Comparison of ENCODE assay signal across 9 cellular contexts in the genomic region with DNA sequence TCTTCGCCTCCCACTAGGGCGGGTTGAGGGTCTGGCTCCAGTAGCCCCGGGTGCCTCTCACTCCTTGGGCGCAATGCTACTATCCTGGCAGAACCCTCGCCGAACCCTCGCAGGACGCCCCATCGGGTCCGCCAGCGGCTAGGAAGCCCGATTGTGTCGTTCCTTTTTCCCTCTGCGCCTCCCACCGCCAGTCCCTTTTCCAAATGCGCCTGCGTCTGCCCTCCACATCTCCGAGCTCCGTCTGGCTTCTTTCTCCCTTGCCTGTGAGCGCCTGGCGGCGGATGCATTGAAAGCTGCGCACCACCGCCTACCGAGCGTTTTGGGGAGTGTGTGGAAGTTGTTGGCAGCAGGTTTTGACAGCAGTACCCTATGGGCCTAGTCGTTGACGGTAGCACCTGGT. TPM values are rescaled to one million over a fixed set of nuclear protein-coding genes. Genes with fewer than 3 reads are reported as not detected.
DNase-seq lines count a peak whose midpoint lies in the region; ATAC-seq and TF ChIP-seq lines count a peak whose summit lies in the region.
"Had no signal": no experiment of that assay in that cellular context is flagged by ENCODE, and none has a peak within 500 bp of the region (broad histone marks: within the 10 kb centered on the region; RNA-seq: fewer than 3 reads in every experiment).

No MANE protein-coding gene starts in this region.

- TF ChIP-seq RAD21 in SK-N-SH (IDR thresholded peaks at IDR 0.05; ENCODE audit: low read length) = peak; percentile 77

- peak overlapping the region; percentile 73 for H3K4me3 Mint-ChIP-seq in glutamatergic neuron (ENCODE audit: unreplicated experiment)

- no peaks in the 10 kb centered on the region for H3K36me3 Mint-ChIP-seq in glutamatergic neuron (ENCODE audit: unreplicated experiment)

- H3K27ac ChIP-seq in SK-N-SH (ENCODE audit: low read depth in 2 of 2, low read length in 1 of 2) = peak overlapping the region in 1 of 2 experiments; percentile 36; a peak in 1 of 4 replicates
- H3K27ac ChIP-seq in osteoblast (ENCODE audit: low read depth, low read length) = no peak overlapping the region

- H3K4me1 Mint-ChIP-seq in glutamatergic neuron (ENCODE audit: low read depth, unreplicated experiment) = no peaks in the 10 kb centered on the region

- no peaks in the 10 kb centered on the region for H3K9me3 ChIP-seq in BE2C
- H3K9me3 ChIP-seq in SK-N-SH = no peaks in the 10 kb centered on the region
- H3K9me3 ChIP-seq in osteoblast (ENCODE audit: low read depth, low read length) = no peaks in the 10 kb centered on the region

- no peak for ATAC-seq in GM19467 (IDR thresholded peaks at IDR 0.05; ENCODE audit: unreplicated experiment)

- peak; percentile 44 for DNase-seq in BE2C
- peak; percentile 78 for DNase-seq in SK-N-SH
- peak; percentile 69 for DNase-seq in glutamatergic neuron
- DNase-seq in osteoblast (ENCODE audit: insufficient read length, low spot score, missing footprints) = peak; percentile 91
- DNase-seq in NCI-H226 = no peak
- DNase-seq in NCI-H2081 treated with DMSO at 0.1 percent for 48 hours (lab: John Stamatoyannopoulos, UW) = no peak
- no peak for DNase-seq in activated CD8-positive, alpha-beta memory T cell treated with anti-CD3 and anti-CD28 coated beads for 24 hours
- DNase-seq: DMS79 treated with DMSO at 0.1 percent for 48 hours had no signal

- H3K79me2 ChIP-seq in SK-N-SH (ENCODE audit: insufficient read depth) (no peaks in the 10 kb centered on the region), osteoblast (ENCODE audit: insufficient read depth, low read length) (no peaks in the 10 kb centered on the region)

- H3K4me3 ChIP-seq in BE2C (ENCODE audit: low read depth, low read length) (no peak overlapping the region), SK-N-SH (ENCODE audit: low read depth in 2 of 2, low read length in 1 of 2) (peak overlapping the region; percentile 43 to 68), osteoblast (ENCODE audit: insufficient read depth, low read length) (peak overlapping the region; percentile 63)

- CTCF ChIA-PET in SK-N-SH (lab: Yijun Ruan, JAX) = interaction anchor here (0.6 to 2.6 kb wide), 23 partner anchors 8 to 328 kb away, joined by 3 to 21 read pairs (median 3); no protein-coding TSS in a partner anchor

- POLR2A ChIA-PET in SK-N-SH (lab: Yijun Ruan, JAX) = no interaction called here

- H3K27me3 ChIP-seq in BE2C = peaks cover 44% of the 10 kb centered on the region
- no peaks in the 10 kb centered on the region for H3K27me3 ChIP-seq in SK-N-SH (ENCODE audit: insufficient read depth)
- peaks cover 2% of the 10 kb centered on the region for H3K27me3 ChIP-seq in osteoblast (ENCODE audit: insufficient read depth, low read length)

- peak overlapping the region; percentile 48; the same call in 1 of the 2 replicates for H3K9ac ChIP-seq in SK-N-SH

- H3K9me3 Mint-ChIP-seq in glutamatergic neuron (ENCODE audit: unreplicated experiment) = peaks cover 2% of the 10 kb centered on the region

- H3K4me2 ChIP-seq in SK-N-SH (peak overlapping the region; percentile 66; the same call in 1 of the 2 replicates), osteoblast (ENCODE audit: insufficient read depth, low read length) (peak overlapping the region; percentile 81)

- H4K20me1 ChIP-seq in SK-N-SH (ENCODE audit: insufficient read depth) (no peaks in the 10 kb centered on the region), osteoblast (ENCODE audit: insufficient read depth, low read length) (no peaks in the 10 kb centered on the region)

- H3K27ac Mint-ChIP-seq in glutamatergic neuron (ENCODE audit: unreplicated experiment) = no peak overlapping the region

- H3K9me2 ChIP-seq in SK-N-SH = no peaks in the 10 kb centered on the region

- no peaks in the 10 kb centered on the region for H3K4me1 ChIP-seq in BE2C
- no peaks in the 10 kb centered on the region; a peak in 1 of 4 replicates for H3K4me1 ChIP-seq in SK-N-SH (ENCODE audit: control insufficient read depth in 1 of 2, insufficient read depth in 2 of 2, low read depth in 1 of 2, low read length in 1 of 2)
- H3K4me1 ChIP-seq in osteoblast (ENCODE audit: insufficient read depth, low read length) = no peaks in the 10 kb centered on the region

- H2AFZ ChIP-seq in SK-N-SH (ENCODE audit: low read depth) (peak overlapping the region; percentile 68), osteoblast (ENCODE audit: low read length) (peak overlapping the region; percentile 36)

- H3K27me3 Mint-ChIP-seq in glutamatergic neuron (ENCODE audit: unreplicated experiment) = peaks cover 2% of the 10 kb centered on the region

- TF ChIP-seq EP300 in SK-N-SH (IDR thresholded peaks at IDR 0.05; ENCODE audit: borderline replicate concordance in 1 of 2, low read depth in 1 of 2, low read length in 1 of 2) = no peak

- H3K36me3 ChIP-seq in BE2C = no peaks in the 10 kb centered on the region
- H3K36me3 ChIP-seq in SK-N-SH (replicated peaks in 1 of 2; ENCODE audit: control insufficient read depth in 1 of 2, insufficient read depth in 2 of 2, low read length in 1 of 2) = no peaks in the 10 kb centered on the region
- H3K36me3 ChIP-seq in osteoblast (ENCODE audit: insufficient read depth, low read length) = no peaks in the 10 kb centered on the region

- 64% methylated on average over 26 of the region's 28 CpGs for WGBS in SK-N-SH (ENCODE audit: low lambda C conversion rate)

- no peaks in the 10 kb centered on the region for H3F3A ChIP-seq in SK-N-SH (replicated peaks; ENCODE audit: insufficient read depth)

- TF ChIP-seq CTCF in BE2C (IDR thresholded peaks at IDR 0.05; ENCODE audit: low read depth, low read length) = peak; percentile 28
- TF ChIP-seq CTCF in SK-N-SH (IDR thresholded peaks at IDR 0.05) = peak; percentile 58
- TF ChIP-seq CTCF in glutamatergic neuron (IDR thresholded peaks at IDR 0.05; ENCODE audit: partially characterized antibody, unreplicated experiment) = no peak
- peak; percentile 50 for TF ChIP-seq CTCF in osteoblast (IDR thresholded peaks at IDR 0.05; ENCODE audit: extremely low read depth, low read depth, low read length)

TF ChIP-seq in SK-N-SH, 30 proteins besides CTCF, POLR2A, EP300 and RAD21 (continues in another document):
- peak; percentile 19; the same call in 1 of the 2 replicates for TF ChIP-seq TCF12 (IDR thresholded peaks at IDR 0.05)
- TF ChIP-seq ELF1 (IDR thresholded peaks at IDR 0.05) = no peak
- TF ChIP-seq ZBTB33 (IDR thresholded peaks at IDR 0.05; ENCODE audit: borderline replicate concordance, low read depth) = no peak
- no peak for TF ChIP-seq IRF3 (IDR thresholded peaks at IDR 0.05; ENCODE audit: low read depth, low read length)
- no peak for TF ChIP-seq TAF1 (IDR thresholded peaks at IDR 0.05; ENCODE audit: borderline replicate concordance, low read depth, low read length)
- no peak for TF ChIP-seq FOXM1 (IDR thresholded peaks at IDR 0.05; ENCODE audit: low read depth)
- TF ChIP-seq RCOR1 (IDR thresholded peaks at IDR 0.05; ENCODE audit: low read length) = no peak
- no peak for TF ChIP-seq POLR2AphosphoS5 (IDR thresholded peaks at IDR 0.05; ENCODE audit: low read depth, low read length)
- no peak for TF ChIP-seq PBX3 (IDR thresholded peaks at IDR 0.05)
- peak; percentile 72 for TF ChIP-seq SMC3 (IDR thresholded peaks at IDR 0.05; ENCODE audit: low read depth, low read length)
- TF ChIP-seq MAX (IDR thresholded peaks at IDR 0.05; ENCODE audit: low read depth) = peak; percentile 48; the same call in 1 of the 2 replicates
- peak; percentile 51 for TF ChIP-seq NRF1 (IDR thresholded peaks at IDR 0.05; ENCODE audit: low read depth, low read length)
- TF ChIP-seq TEAD4 (IDR thresholded peaks at IDR 0.05; ENCODE audit: borderline replicate concordance, insufficient read depth) = no peak

RNA-seq across cellular contexts. Expression of gene DIRAS3, which starts 1.0 kb away (rescaled TPM):
- polyA plus RNA-seq in BE2C (2012; ENCODE audit: insufficient read depth, insufficient read length, low read depth) = not detected
- 14.7 and 16.6 TPM in 2 replicates for polyA plus RNA-seq in SK-N-SH (2012; rRNA removed)
- polyA plus RNA-seq in SK-N-SH (2012; cell fraction: cytosol; rRNA removed) = 13.9 and 14.0 TPM in 2 replicates
- 9.4 and 10.4 TPM in 2 replicates for polyA plus RNA-seq in SK-N-SH (2012; cell fraction: nucleus; rRNA removed)
- not detected for total RNA-seq in glutamatergic neuron (ENCODE audit: unreplicated experiment)
- 2.1 and 4.0 TPM in 2 replicates for total RNA-seq in osteoblast

Comparison
In these comparisons a context has a peak if more than half of its experiments do, and no peak if none do; other contexts are left out.
1. DNase-seq: peak in BE2C (single experiment), SK-N-SH (single experiment), glutamatergic neuron (single experiment) and osteoblast (single experiment); none in NCI-H226 (single experiment), NCI-H2081 treated with DMSO at 0.1 percent for 48 hours (single experiment) and activated CD8-positive, alpha-beta memory T cell treated with anti-CD3 and anti-CD28 coated beads for 24 hours (single experiment).